7 cellular contexts compared by ENCODE assay signal in genomic region chr2:87457129-87457499, GRCh38.
DNase-seq lines count a peak whose midpoint lies in the region; ATAC-seq, FAIRE-seq and TF ChIP-seq lines count a peak whose summit lies in the region.
"Not testable (repeated sequence)": the region's sequence is repeated elsewhere in the genome, so short reads cannot be mapped to it uniquely, and the experiment has no call there.

No MANE protein-coding gene starts in this region.

- not testable (repeated sequence) for H3K9me3 ChIP-seq in DND-41 (ENCODE audit: insufficient read depth, low read length, severe bottlenecking); OCI-LY3 (ENCODE audit: insufficient read depth, low read length); K562 (replicated peaks; ENCODE audit: control insufficient read depth, insufficient read depth, low read depth, low read length)

- not testable (repeated sequence) for H3K27ac ChIP-seq in DND-41 (ENCODE audit: low read length); OCI-LY3 (ENCODE audit: low read length); K562 (ENCODE audit: extremely low read depth, low read depth, low read length)

- not testable (repeated sequence) for H3K4me3 Mint-ChIP-seq in activated CD4-positive, alpha-beta memory T cell treated with anti-CD3 and anti-CD28 coated beads, Interleukin-2, amount 10 ng/mL, durations not matched to agents 7 days and 5 days; memory B cell; stimulated activated effector memory CD8-positive, alpha-beta T cell treated with anti-CD3 and anti-CD28 coated beads, Interleukin-12 subunit alpha, Interleukin-12 subunit beta, amount 100 ng/mL, for 72 hours

- TF ChIP-seq CTCF in DND-41 (IDR thresholded peaks at IDR 0.05; ENCODE audit: borderline replicate concordance, extremely low read depth, low read length, poor library complexity, severe bottlenecking); OCI-LY3 (IDR thresholded peaks at IDR 0.05; ENCODE audit: low read depth, low read length); K562 (IDR thresholded peaks at IDR 0.05 in 2 of 3, conservative IDR thresholded peaks at IDR 0.05 in 1 of 3; ENCODE audit: insufficient read depth in 2 of 3, low read depth in 1 of 3, low read length in 3 of 3); fibroblast of the aortic adventitia (IDR thresholded peaks at IDR 0.05; ENCODE audit: insufficient read depth, low read length): not testable (repeated sequence)

- H4K20me1 ChIP-seq in DND-41 (ENCODE audit: insufficient read depth, low read length); OCI-LY3 (ENCODE audit: insufficient read depth, low read length); K562 (replicated peaks; ENCODE audit: control insufficient read depth, insufficient read depth, low read length): not testable (repeated sequence)

- peaks cover 25% of the 10 kb centered on the region for H3K79me2 ChIP-seq in DND-41 (ENCODE audit: insufficient read depth, low read length)
- H3K79me2 ChIP-seq in OCI-LY3 (ENCODE audit: low read length), result peaks cover 23% of the 10 kb centered on the region
- peaks cover 54% of the 10 kb centered on the region for H3K79me2 ChIP-seq in K562 (ENCODE audit: control insufficient read depth, insufficient read depth, low read length)

- not testable (repeated sequence) for H3K27me3 ChIP-seq in DND-41 (ENCODE audit: insufficient read depth, low read length, poor library complexity); OCI-LY3 (ENCODE audit: low read depth, low read length); K562 (ENCODE audit: control insufficient read depth in 2 of 2, insufficient read depth in 2 of 2, low read length in 2 of 2)

- ATAC-seq in DND-41 (ENCODE audit: insufficient read depth, low read depth) (peak; percentile 10), K562 (peak; percentile 73), memory B cell (ENCODE audit: low read depth) (peak; percentile 11)
- peak; percentile 1 for ATAC-seq in stimulated activated effector memory CD8-positive, alpha-beta T cell treated with anti-CD3 and anti-CD28 coated beads, Interleukin-12 subunit alpha, Interleukin-12 subunit beta, amount 100 ng/mL, for 72 hours

- not testable (repeated sequence) for H3K9me3 Mint-ChIP-seq in activated CD4-positive, alpha-beta memory T cell treated with anti-CD3 and anti-CD28 coated beads, Interleukin-2, amount 10 ng/mL, durations not matched to agents 7 days and 5 days; memory B cell; stimulated activated effector memory CD8-positive, alpha-beta T cell treated with anti-CD3 and anti-CD28 coated beads, Interleukin-12 subunit alpha, Interleukin-12 subunit beta, amount 100 ng/mL, for 72 hours

- H3K9me1 ChIP-seq in K562 (ENCODE audit: control insufficient read depth, insufficient read depth, low read length), result not testable (repeated sequence)

- H3K4me1 ChIP-seq in DND-41 (ENCODE audit: insufficient read depth, low read length); K562 (replicated peaks in 1 of 2; ENCODE audit: control insufficient read depth in 2 of 2, insufficient read depth in 2 of 2, low read length in 2 of 2): not testable (repeated sequence)
- peaks cover 15% of the 10 kb centered on the region; the same call in 1 of the 2 replicates for H3K4me1 ChIP-seq in OCI-LY3 (ENCODE audit: low read length)

- intact Hi-C loops in K562 (cut with micrococcal nuclease), result not testable (repeated sequence)

- peaks cover 28% of the 10 kb centered on the region for H3K36me3 Mint-ChIP-seq in activated CD4-positive, alpha-beta memory T cell treated with anti-CD3 and anti-CD28 coated beads, Interleukin-2, amount 10 ng/mL, durations not matched to agents 7 days and 5 days (ENCODE audit: low read depth)
- not testable (repeated sequence) for H3K36me3 Mint-ChIP-seq in memory B cell
- peaks cover 36% of the 10 kb centered on the region for H3K36me3 Mint-ChIP-seq in stimulated activated effector memory CD8-positive, alpha-beta T cell treated with anti-CD3 and anti-CD28 coated beads, Interleukin-12 subunit alpha, Interleukin-12 subunit beta, amount 100 ng/mL, for 72 hours

- POLR2A ChIA-PET in activated CD4-positive, alpha-beta memory T cell treated with anti-CD3 and anti-CD28 coated beads, Interleukin-2, amount 10 ng/mL, durations not matched to agents 7 days and 5 days (lab: Charles Lee); K562 (lab: Yijun Ruan, JAX): not testable (repeated sequence)

- peak; percentile 83 for FAIRE-seq in K562 (lab: Jason Lieb, UNC)

- peaks cover 28% of the 10 kb centered on the region for H3K4me1 Mint-ChIP-seq in activated CD4-positive, alpha-beta memory T cell treated with anti-CD3 and anti-CD28 coated beads, Interleukin-2, amount 10 ng/mL, durations not matched to agents 7 days and 5 days
- H3K4me1 Mint-ChIP-seq in memory B cell; stimulated activated effector memory CD8-positive, alpha-beta T cell treated with anti-CD3 and anti-CD28 coated beads, Interleukin-12 subunit alpha, Interleukin-12 subunit beta, amount 100 ng/mL, for 72 hours: not testable (repeated sequence)

- peak; percentile 14 for DNase-seq in DND-41
- DNase-seq in activated CD4-positive, alpha-beta memory T cell treated with anti-CD3 and anti-CD28 coated beads, Interleukin-2, amount 10 ng/mL, durations not matched to agents 7 days and 5 days, result peak; percentile 52
- not testable (repeated sequence) for DNase-seq in K562 (ENCODE audit: extremely low read depth in 1 of 4, low spot score in 3 of 4); fibroblast of the aortic adventitia (ENCODE audit: low read depth); memory B cell (ENCODE audit: low spot score in 2 of 2)
- DNase-seq in stimulated activated effector memory CD8-positive, alpha-beta T cell treated with anti-CD3 and anti-CD28 coated beads, Interleukin-12 subunit alpha, Interleukin-12 subunit beta, amount 100 ng/mL, for 72 hours (ENCODE audit: low spot score in 2 of 2), result peak in 1 of 2 donors; percentile 53

- H2AFZ ChIP-seq in DND-41 (ENCODE audit: low read depth, low read length); OCI-LY3 (ENCODE audit: low read depth, low read length); K562 (ENCODE audit: low read depth, low read length): not testable (repeated sequence)

- H3K4me3 ChIP-seq in DND-41 (ENCODE audit: low read depth in 1 of 2, low read length in 2 of 2); OCI-LY3 (ENCODE audit: low read length): not testable (repeated sequence)
- peak overlapping the region; percentile 28; the same call in 1 of the 2 replicates for H3K4me3 ChIP-seq in K562
- peak overlapping the region; percentile 51 for H3K4me3 ChIP-seq in fibroblast of the aortic adventitia (ENCODE audit: low read depth, low read length)

- BruUV-seq in K562 (replicated peaks; lab: Mats Ljungman, UMichigan), result not testable (repeated sequence)

- H3K4me2 ChIP-seq in DND-41 (ENCODE audit: insufficient read depth, low read length) (peak overlapping the region; percentile 46; the same call in 1 of the 2 replicates), OCI-LY3 (ENCODE audit: low read length) (peak overlapping the region; percentile 36; the same call in 1 of the 2 replicates)
- not testable (repeated sequence) for H3K4me2 ChIP-seq in K562 (ENCODE audit: insufficient read depth, low read length)

- CTCF ChIA-PET in activated CD4-positive, alpha-beta memory T cell treated with anti-CD3 and anti-CD28 coated beads, Interleukin-2, amount 10 ng/mL, durations not matched to agents 7 days and 5 days (lab: Charles Lee); K562 (lab: Yijun Ruan, JAX; ENCODE audit: low intra/inter-chr PET ratio): not testable (repeated sequence)

- H3K36me3 ChIP-seq in DND-41 (ENCODE audit: insufficient read depth, low read length); OCI-LY3 (replicated peaks; ENCODE audit: low read depth, low read length); K562 (ENCODE audit: control insufficient read depth, insufficient read depth, low read length): not testable (repeated sequence)

- not testable (repeated sequence) for H3K27ac Mint-ChIP-seq in activated CD4-positive, alpha-beta memory T cell treated with anti-CD3 and anti-CD28 coated beads, Interleukin-2, amount 10 ng/mL, durations not matched to agents 7 days and 5 days; memory B cell; stimulated activated effector memory CD8-positive, alpha-beta T cell treated with anti-CD3 and anti-CD28 coated beads, Interleukin-12 subunit alpha, Interleukin-12 subunit beta, amount 100 ng/mL, for 72 hours

- TF ChIP-seq POLR2A in K562 (conservative IDR thresholded peaks at IDR 0.05), result not testable (repeated sequence)

- TF ChIP-seq EP300 in K562 (IDR thresholded peaks at IDR 0.05; ENCODE audit: low read length), result not testable (repeated sequence)

- TF ChIP-seq RAD21 in K562 (CRISPR knock-in tag; conservative IDR thresholded peaks at IDR 0.05 in 1 of 2, IDR thresholded peaks at IDR 0.05 in 1 of 2), result not testable (repeated sequence)

- H3K27me3 Mint-ChIP-seq in activated CD4-positive, alpha-beta memory T cell treated with anti-CD3 and anti-CD28 coated beads, Interleukin-2, amount 10 ng/mL, durations not matched to agents 7 days and 5 days; memory B cell: not testable (repeated sequence)

- H3K9ac ChIP-seq in DND-41 (ENCODE audit: low read depth, low read length); OCI-LY3 (ENCODE audit: low read length); K562 (ENCODE audit: insufficient read depth in 1 of 2, low read depth in 2 of 2, low read length in 2 of 2): not testable (repeated sequence)

- in situ Hi-C loops in K562 (cut with MboI), result not testable (repeated sequence)

- WGBS in K562 (ENCODE audit: insufficient coverage, low coverage, missing lambda C conversion rate), result no CpG with 5 or more reads among the region's 8 CpGs

TF ChIP-seq in K562, 482 proteins besides CTCF, POLR2A, EP300 and RAD21:
- peak; percentile 38; the same call in 1 of the 2 replicates for TF ChIP-seq RBFOX2 (IDR thresholded peaks at IDR 0.05; ENCODE audit: low read depth, low read length)

Comparison
In these comparisons a context has a peak if more than half of its experiments do, and no peak if none do; other contexts are left out.
1. ATAC-seq: peak in every context shown above with its lines; median percentile 73 in K562; 11 in memory B cell; 10 in DND-41; 1 in stimulated activated effector memory CD8-positive, alpha-beta T cell treated with anti-CD3 and anti-CD28 coated beads, Interleukin-12 subunit alpha, Interleukin-12 subunit beta, amount 100 ng/mL, for 72 hours.